ENCODE assay signal across 16 cellular contexts in genomic region chr6:72975346-72975745, GRCh38.
DNase-seq lines count a peak whose midpoint lies in the region; ATAC-seq, FAIRE-seq and TF ChIP-seq lines count a peak whose summit lies in the region.
"Had no signal": no experiment of that assay in that cellular context is flagged by ENCODE, and none has a peak within 500 bp of the region (broad histone marks: within the 10 kb centered on the region; RNA-seq: fewer than 3 reads in every experiment).

No MANE protein-coding gene starts in this region.

- H3K27ac ChIP-seq in BLaER1 treated with 17β-estradiol and CSF1 and Interleukin-3, amounts not matched to agents 10 nM and 100 nM, result no peak overlapping the region
- H3K27ac ChIP-seq in GM12878 (ENCODE audit: control insufficient read depth, insufficient read depth) (no peak overlapping the region), pancreas (no peak overlapping the region)
- H3K27ac ChIP-seq: foreskin keratinocyte, upper lobe of left lung had no signal

- no peak overlapping the region for H3K4me3 Mint-ChIP-seq in T-cell
- H3K4me3 Mint-ChIP-seq: activated T-helper 1 cell treated with anti-CD3 and anti-CD28 coated beads, Interleukin-12 subunit alpha, Interleukin-12 subunit beta, Interleukin-2, Interleukin-4 antibody, amounts not matched to agents 30 ng/mL and 10 ng/mL and 1 ng/mL, durations not matched to agents 14 hours and 24 hours and 36 hours had no signal

- CTCF ChIA-PET in GM12878 (lab: Yijun Ruan, JAX) (interaction anchor here (1.3 to 1.4 kb wide), 2 partner anchors 12 to 351 kb away, joined by 3 to 4 read pairs; no protein-coding TSS in a partner anchor), T-cell (lab: Charles Lee) (no interaction called here)

- no peak overlapping the region for H3K9ac ChIP-seq in BLaER1 treated with 17β-estradiol and CSF1 and Interleukin-3, amounts not matched to agents 10 nM and 100 nM
- no peak overlapping the region for H3K9ac ChIP-seq in GM12878 (ENCODE audit: control insufficient read depth, insufficient read depth, low read length)

- peak; percentile 54 for ATAC-seq in GM21447 (IDR thresholded peaks at IDR 0.05; ENCODE audit: unreplicated experiment)
- ATAC-seq in HG03159 (IDR thresholded peaks at IDR 0.05; ENCODE audit: unreplicated experiment), result peak; percentile 52
- ATAC-seq in GM12878, result peak; percentile 36
- ATAC-seq in T-cell (replicated peaks in 1 of 4), result no peak
- ATAC-seq in pancreas, result no peak
- no peak for ATAC-seq in HG03025 (IDR thresholded peaks at IDR 0.05; ENCODE audit: low FRiP score, unreplicated experiment)
- ATAC-seq: foreskin keratinocyte, SK-N-SH treated with all-trans-retinoic acid at 6 μM for 48 hours had no signal

- in situ Hi-C loops in GM12878 (cut with MboI), result no loop called here

- H3K4me1 ChIP-seq in BLaER1 treated with 17β-estradiol and CSF1 and Interleukin-3, amounts not matched to agents 10 nM and 100 nM, result peaks cover 10 to 40% (median 27%) of the 10 kb centered on the region in 10 experiments; a peak in 19 of 20 replicates
- H3K4me1 ChIP-seq in GM12878 (ENCODE audit: control insufficient read depth, insufficient read depth, low read length) (peaks cover 4% of the 10 kb centered on the region; the same call in 1 of the 2 replicates), pancreas (no peaks in the 10 kb centered on the region)
- H3K4me1 ChIP-seq: foreskin keratinocyte, upper lobe of left lung had no signal

- POLR2A ChIA-PET in GM12878 (lab: Charles Lee), result no interaction called here
- POLR2A ChIA-PET in T-cell (lab: Charles Lee), result no interaction called here

- TF ChIP-seq CTCF in GM12878 (IDR thresholded peaks at IDR 0.05 in 2 of 3, conservative IDR thresholded peaks at IDR 0.05 in 1 of 3; ENCODE audit: control insufficient read depth in 2 of 3, extremely low read depth in 1 of 3, insufficient read depth in 1 of 3, low read depth in 3 of 3, low read length in 3 of 3), result no peak
- no peak for TF ChIP-seq CTCF in pancreas (IDR thresholded peaks at IDR 0.05)

- intact Hi-C loops in GM12878 (cut with micrococcal nuclease; ENCODE audit: unreplicated experiment), result no loop called here
- intact Hi-C loops in pancreas (cut with DNase I), result no loop called here

- TF ChIP-seq EP300 in GM12878 (IDR thresholded peaks at IDR 0.05; ENCODE audit: borderline replicate concordance in 1 of 2, control insufficient read depth in 1 of 2, low read depth in 2 of 2, low read length in 2 of 2), result no peak

- peaks cover 0 to 3% (median 0%) of the 10 kb centered on the region in 3 donors for H3K4me1 Mint-ChIP-seq in T-cell

- H4K20me1 ChIP-seq in BLaER1 treated with 17β-estradiol and CSF1 and Interleukin-3, amounts not matched to agents 10 nM and 100 nM, result no peaks in the 10 kb centered on the region; a peak in 1 of 22 replicates
- H4K20me1 ChIP-seq in GM12878 (ENCODE audit: control insufficient read depth, insufficient read depth), result no peaks in the 10 kb centered on the region

- no peak overlapping the region for H3K27ac Mint-ChIP-seq in T-cell
- H3K27ac Mint-ChIP-seq: activated T-helper 1 cell treated with anti-CD3 and anti-CD28 coated beads, Interleukin-12 subunit alpha, Interleukin-12 subunit beta, Interleukin-2, Interleukin-4 antibody, amounts not matched to agents 30 ng/mL and 10 ng/mL and 1 ng/mL, durations not matched to agents 14 hours and 24 hours and 36 hours had no signal

- no peak overlapping the region for H2AFZ ChIP-seq in GM12878 (ENCODE audit: control insufficient read depth, low read depth, low read length)

- H3K9me3 ChIP-seq in BLaER1 treated with 17β-estradiol and CSF1 and Interleukin-3, amounts not matched to agents 10 nM and 100 nM (replicated peaks in 1 of 11), result peaks cover 0 to 34% (median 22%) of the 10 kb centered on the region in 11 experiments; a peak in 18 of 22 replicates
- H3K9me3 ChIP-seq in GM12878 (replicated peaks; ENCODE audit: control insufficient read depth, insufficient read depth, low read length) (no peaks in the 10 kb centered on the region; the same call in 2 of the 3 replicates), pancreas (no peaks in the 10 kb centered on the region)
- H3K9me3 ChIP-seq: upper lobe of left lung had no signal

- H3K36me3 Mint-ChIP-seq in T-cell, result peaks cover 15% of the 10 kb centered on the region

- H3K27me3 Mint-ChIP-seq in T-cell, result no peaks in the 10 kb centered on the region

- WGBS in GM12878 (ENCODE audit: insufficient coverage, insufficient replicate concordance, low lambda C conversion rate, missing lambda C conversion rate), result 43% methylated on average over 1 of the region's 1 CpG
- 74 to 85% methylated on average over 1 of the region's 1 CpG for WGBS in pancreas, 2 donors

- peak overlapping the region in 8 of 11 experiments; percentile 4 to 42 (median 24); a peak in 13 of 22 replicates for H3K4me2 ChIP-seq in BLaER1 treated with 17β-estradiol and CSF1 and Interleukin-3, amounts not matched to agents 10 nM and 100 nM
- no peak overlapping the region for H3K4me2 ChIP-seq in GM12878 (ENCODE audit: control insufficient read depth, insufficient read depth)

- no peaks in the 10 kb centered on the region for H3K27me3 ChIP-seq in BLaER1 treated with 17β-estradiol and CSF1 and Interleukin-3, amounts not matched to agents 10 nM and 100 nM
- H3K27me3 ChIP-seq in GM12878 (replicated peaks in 1 of 2; ENCODE audit: control insufficient read depth in 2 of 2, insufficient read depth in 2 of 2, low read length in 1 of 2) (no peaks in the 10 kb centered on the region), pancreas (no peaks in the 10 kb centered on the region)
- H3K27me3 ChIP-seq: foreskin keratinocyte, upper lobe of left lung had no signal

- H3K36me3 ChIP-seq in BLaER1 treated with 17β-estradiol and CSF1 and Interleukin-3, amounts not matched to agents 10 nM and 100 nM, result peaks cover 0 to 17% (median 9%) of the 10 kb centered on the region in 11 experiments; a peak in 7 of 22 replicates
- no peaks in the 10 kb centered on the region for H3K36me3 ChIP-seq in GM12878 (ENCODE audit: control insufficient read depth in 2 of 2, insufficient read depth in 2 of 2, low read length in 1 of 2)
- H3K36me3 ChIP-seq in pancreas, result no peaks in the 10 kb centered on the region
- H3K36me3 ChIP-seq: upper lobe of left lung had no signal

- H3K79me2 ChIP-seq in GM12878 (ENCODE audit: control insufficient read depth, insufficient read depth, low read length), result no peaks in the 10 kb centered on the region

- peaks cover 0 to 13% (median 0%) of the 10 kb centered on the region in 3 donors for H3K9me3 Mint-ChIP-seq in T-cell
- H3K9me3 Mint-ChIP-seq: activated T-helper 1 cell treated with anti-CD3 and anti-CD28 coated beads, Interleukin-12 subunit alpha, Interleukin-12 subunit beta, Interleukin-2, Interleukin-4 antibody, amounts not matched to agents 30 ng/mL and 10 ng/mL and 1 ng/mL, durations not matched to agents 14 hours and 24 hours and 36 hours had no signal

- RAD21 ChIA-PET in GM12878 (lab: Charles Lee; ENCODE audit: unreplicated experiment), result interaction anchor here (0.6 to 1.2 kb wide), 3 partner anchors 286 to 359 kb away, joined by 3 to 6 read pairs (median 5); no protein-coding TSS in a partner anchor

- no peak for TF ChIP-seq POLR2A in GM12878 (IDR thresholded peaks at IDR 0.05; ENCODE audit: low read depth, low read length)

- SMC1A ChIA-PET in GM12878 (lab: Charles Lee; ENCODE audit: uncharacterized antibody, unreplicated experiment), result interaction anchor here (1.0 to 1.8 kb wide), 7 partner anchors 12 to 486 kb away, joined by 3 to 5 read pairs (median 3); partner anchors contain the start of gene MTO1

- BruUV-seq in GM12878 (replicated peaks; lab: Mats Ljungman, UMichigan), result no TSS peak

- no peak for TF ChIP-seq RAD21 in GM12878 (IDR thresholded peaks at IDR 0.05; ENCODE audit: insufficient read depth, low read depth, low read length)

- DNase-seq in GM12878 (ENCODE audit: low read depth, low spot score), result no peak
- DNase-seq in T-cell, result no peak
- DNase-seq in anterior cingulate cortex (lab: John Stamatoyannopoulos, UW), result no peak
- DNase-seq in pancreas, result no peak
- DNase-seq: activated CD4-positive, alpha-beta T cell treated with anti-CD3 and anti-CD28 coated beads, Interleukin-2, amount 50 U/mL, for 48 hours; amniotic stem cell; foreskin keratinocyte; NCI-H226; upper lobe of left lung had no signal

- no peak for FAIRE-seq in GM12878 (lab: Jason Lieb, UNC)
- FAIRE-seq in pancreas (lab: Jason Lieb, UNC), result no peak
- FAIRE-seq: endometrium had no signal

- H3K4me3 ChIP-seq in BLaER1 treated with 17β-estradiol and CSF1 and Interleukin-3, amounts not matched to agents 10 nM and 100 nM, result no peak overlapping the region
- no peak overlapping the region for H3K4me3 ChIP-seq in GM12878
- no peak overlapping the region for H3K4me3 ChIP-seq in pancreas
- H3K4me3 ChIP-seq: upper lobe of left lung had no signal

TF ChIP-seq in GM12878, 131 proteins besides CTCF, POLR2A, EP300 and RAD21:
- TF ChIP-seq TCF3 (IDR thresholded peaks at IDR 0.05; ENCODE audit: borderline replicate concordance, insufficient read depth, low read depth, low read length) (no peak), ZNF592 (IDR thresholded peaks at IDR 0.05) (no peak)

Comparison
In these comparisons a context has a peak if more than half of its experiments do, and no peak if none do; other contexts are left out.
1. ATAC-seq: peak in GM21447 (single experiment), HG03159 (single experiment) and GM12878 (single experiment); none in T-cell (0 of 4), pancreas (0 of 4) and HG03025 (single experiment).